1 cellular context compared by ENCODE assay signal in genomic region chr1:38028671-38029070, GRCh38.
TF ChIP-seq lines count a peak whose summit lies in the region.

No MANE protein-coding gene starts in this region.

TF ChIP-seq in GM12878, 131 proteins besides CTCF, POLR2A, EP300 and RAD21:
- no peak for TF ChIP-seq RELA (IDR thresholded peaks at IDR 0.05; ENCODE audit: borderline replicate concordance, partially characterized antibody)
- no peak for TF ChIP-seq MTA2 (IDR thresholded peaks at IDR 0.05; ENCODE audit: low read depth)
- TF ChIP-seq ELK1 (IDR thresholded peaks at IDR 0.05; ENCODE audit: low read depth, low read length) = no peak
- TF ChIP-seq, protein P1, sequence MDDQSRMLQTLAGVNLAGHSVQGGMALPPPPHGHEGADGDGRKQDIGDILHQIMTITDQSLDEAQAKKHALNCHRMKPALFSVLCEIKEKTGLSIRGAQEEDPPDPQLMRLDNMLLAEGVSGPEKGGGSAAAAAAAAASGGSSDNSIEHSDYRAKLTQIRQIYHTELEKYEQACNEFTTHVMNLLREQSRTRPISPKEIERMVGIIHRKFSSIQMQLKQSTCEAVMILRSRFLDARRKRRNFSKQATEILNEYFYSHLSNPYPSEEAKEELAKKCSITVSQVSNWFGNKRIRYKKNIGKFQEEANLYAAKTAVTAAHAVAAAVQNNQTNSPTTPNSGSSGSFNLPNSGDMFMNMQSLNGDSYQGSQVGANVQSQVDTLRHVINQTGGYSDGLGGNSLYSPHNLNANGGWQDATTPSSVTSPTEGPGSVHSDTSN (IDR thresholded peaks at IDR 0.05; ENCODE audit: insufficient replicate concordance, low read depth, low read length) = no peak
- TF ChIP-seq BCL11A (IDR thresholded peaks at IDR 0.05; ENCODE audit: low read depth, low read length) = no peak
- no peak for TF ChIP-seq ZBTB40 (IDR thresholded peaks at IDR 0.05; ENCODE audit: borderline replicate concordance)
- no peak for TF ChIP-seq HDAC6 (IDR thresholded peaks at IDR 0.05; ENCODE audit: unreplicated experiment)
- TF ChIP-seq ZNF207 (IDR thresholded peaks at IDR 0.05; ENCODE audit: borderline replicate concordance) = no peak
- TF ChIP-seq, protein P2, sequence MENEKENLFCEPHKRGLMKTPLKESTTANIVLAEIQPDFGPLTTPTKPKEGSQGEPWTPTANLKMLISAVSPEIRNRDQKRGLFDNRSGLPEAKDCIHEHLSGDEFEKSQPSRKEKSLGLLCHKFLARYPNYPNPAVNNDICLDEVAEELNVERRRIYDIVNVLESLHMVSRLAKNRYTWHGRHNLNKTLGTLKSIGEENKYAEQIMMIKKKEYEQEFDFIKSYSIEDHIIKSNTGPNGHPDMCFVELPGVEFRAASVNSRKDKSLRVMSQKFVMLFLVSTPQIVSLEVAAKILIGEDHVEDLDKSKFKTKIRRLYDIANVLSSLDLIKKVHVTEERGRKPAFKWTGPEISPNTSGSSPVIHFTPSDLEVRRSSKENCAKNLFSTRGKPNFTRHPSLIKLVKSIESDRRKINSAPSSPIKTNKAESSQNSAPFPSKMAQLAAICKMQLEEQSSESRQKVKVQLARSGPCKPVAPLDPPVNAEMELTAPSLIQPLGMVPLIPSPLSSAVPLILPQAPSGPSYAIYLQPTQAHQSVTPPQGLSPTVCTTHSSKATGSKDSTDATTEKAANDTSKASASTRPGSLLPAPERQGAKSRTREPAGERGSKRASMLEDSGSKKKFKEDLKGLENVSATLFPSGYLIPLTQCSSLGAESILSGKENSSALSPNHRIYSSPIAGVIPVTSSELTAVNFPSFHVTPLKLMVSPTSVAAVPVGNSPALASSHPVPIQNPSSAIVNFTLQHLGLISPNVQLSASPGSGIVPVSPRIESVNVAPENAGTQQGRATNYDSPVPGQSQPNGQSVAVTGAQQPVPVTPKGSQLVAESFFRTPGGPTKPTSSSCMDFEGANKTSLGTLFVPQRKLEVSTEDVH (IDR thresholded peaks at IDR 0.05; ENCODE audit: low read depth, partially characterized antibody) = no peak
- no peak for TF ChIP-seq LARP7 (IDR thresholded peaks at IDR 0.05)
- TF ChIP-seq ESRRA (IDR thresholded peaks at IDR 0.05; ENCODE audit: low read length) = no peak
- no peak for TF ChIP-seq SRF (IDR thresholded peaks at IDR 0.05; ENCODE audit: low read depth in 2 of 2, low read length in 2 of 2)
- no peak for TF ChIP-seq POLR2AphosphoS5 (IDR thresholded peaks at IDR 0.05; ENCODE audit: low read length)
- TF ChIP-seq GATAD2B (conservative IDR thresholded peaks at IDR 0.05; ENCODE audit: low read depth) = no peak
